In the genomic region with DNA sequence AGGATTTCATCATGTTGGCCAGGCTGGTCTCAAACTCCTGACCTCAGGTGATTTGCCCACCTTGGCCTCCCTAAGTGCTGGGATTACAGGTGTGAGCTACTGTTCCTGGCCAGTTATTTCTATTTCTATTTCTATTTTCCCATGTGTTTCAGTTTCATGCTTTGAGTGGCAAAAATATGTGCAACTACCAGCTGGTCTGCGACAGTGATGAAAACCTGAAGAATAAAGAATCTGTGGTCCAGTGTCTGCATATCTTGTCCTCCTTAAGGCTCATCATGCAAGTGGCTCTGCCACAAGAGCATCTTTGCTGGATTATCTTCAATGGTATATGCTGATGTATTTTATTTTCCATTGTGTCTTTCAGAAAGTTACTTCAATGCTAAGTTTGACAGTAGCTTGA, we compare ENCODE assay signal across 31 cellular contexts. TPM values are rescaled to one million over a fixed set of nuclear protein-coding genes. Genes with fewer than 3 reads are reported as not detected.
"Had no signal": no experiment of that assay in that cellular context is flagged by ENCODE, and none has a peak within 500 bp of the region (broad histone marks: within the 10 kb centered on the region; RNA-seq: fewer than 3 reads in every experiment).

No MANE protein-coding gene starts in this region.

- H3K9me3 ChIP-seq: ascending aorta had no signal

- ATAC-seq: activated CD4-positive, alpha-beta T cell treated with anti-CD3 and anti-CD28 coated beads for 36 hours; activated CD4-positive, CD25-positive, alpha-beta regulatory T cell treated with anti-CD3 and anti-CD28 coated beads, Interleukin-2, amount 50 U/mL, for 24 hours; activated CD8-positive, alpha-beta memory T cell treated with anti-CD3 and anti-CD28 coated beads, Interleukin-2, amount 10 ng/mL, durations not matched to agents 7 days and 5 days; activated CD8-positive, alpha-beta T cell treated with anti-CD3 and anti-CD28 coated beads, Interleukin-2, amount 10 ng/mL, durations not matched to agents 7 days and 5 days; activated naive CD8-positive, alpha-beta T cell treated with anti-CD3 and anti-CD28 coated beads, Interleukin-2, amount 50 U/mL, for 24 hours; WTC11 had no signal

- DNase-seq: activated CD4-positive, alpha-beta memory T cell treated with anti-CD3 and anti-CD28 coated beads, Interleukin-2, amount 10 ng/mL, durations not matched to agents 7 days and 5 days; activated CD4-positive, alpha-beta T cell treated with anti-CD3 and anti-CD28 coated beads for 1 hour; activated CD4-positive, alpha-beta T cell treated with anti-CD3 and anti-CD28 coated beads for 36 hours; activated CD4-positive, alpha-beta T cell treated with anti-CD3 and anti-CD28 coated beads, Interleukin-2, amount 10 ng/mL, durations not matched to agents 7 days and 5 days; activated CD4-positive, alpha-beta T cell treated with anti-CD3 and anti-CD28 coated beads, Interleukin-2, amount 50 U/mL, for 48 hours; activated CD4-positive, CD25-positive, alpha-beta regulatory T cell; activated CD8-positive, alpha-beta memory T cell treated with anti-CD3 and anti-CD28 coated beads for 24 hours; activated CD8-positive, alpha-beta memory T cell treated with anti-CD3 and anti-CD28 coated beads, Interleukin-2, amount 10 ng/mL, durations not matched to agents 7 days and 5 days; activated CD8-positive, alpha-beta memory T cell treated with anti-CD3 and anti-CD28 coated beads, Interleukin-2, amount 50 U/mL, for 48 hours; activated CD8-positive, alpha-beta T cell treated with anti-CD3 and anti-CD28 coated beads, Interleukin-2, amount 10 ng/mL, durations not matched to agents 7 days and 5 days; activated effector memory CD4-positive, alpha-beta T cell treated with Interleukin-2 at 50 U/mL for 16 hours; activated gamma-delta T cell; activated naive CD4-positive, alpha-beta T cell treated with anti-CD3 and anti-CD28 coated beads, Interleukin-2, amount 10 ng/mL, durations not matched to agents 7 days and 5 days; activated naive CD4-positive, alpha-beta T cell treated with Interleukin-2 at 50 U/mL for 16 hours; activated naive CD8-positive, alpha-beta T cell treated with anti-CD3 and anti-CD28 coated beads, Interleukin-2, amount 10 ng/mL, durations not matched to agents 7 days and 5 days; activated naive CD8-positive, alpha-beta T cell treated with anti-CD3 and anti-CD28 coated beads, Interleukin-2, amount 50 U/mL, for 24 hours; activated T-cell treated with anti-CD3 and anti-CD28 coated beads, Interleukin-2, amount 50 U/mL, for 24 hours; activated T-cell treated with anti-CD3 and anti-CD28 coated beads, Interleukin-2, amount 50 U/mL, for 48 hours; amygdala; anterior cingulate cortex; caudate nucleus; cerebellar nuclear complex; T-helper 2 cell; T-helper 9 cell; WERI-Rb-1 had no signal

- H3K27me3 ChIP-seq: ascending aorta, cardiac muscle cell had no signal

- FAIRE-seq: bronchial epithelial cell, TTC549 had no signal

- H3K36me3 ChIP-seq: ascending aorta, cardiac muscle cell, WERI-Rb-1 had no signal

- H3K4me3 ChIP-seq: ascending aorta, cardiac muscle cell had no signal

- H3K27ac ChIP-seq: ascending aorta, cardiac muscle cell, WERI-Rb-1 had no signal

RNA-seq across cellular contexts. Expression of gene CFAP54, which starts 17.4 kb away (rescaled TPM):
- total RNA-seq: ascending aorta had no signal
